Comparison of ENCODE assay signal across 21 cellular contexts in the genomic region with DNA sequence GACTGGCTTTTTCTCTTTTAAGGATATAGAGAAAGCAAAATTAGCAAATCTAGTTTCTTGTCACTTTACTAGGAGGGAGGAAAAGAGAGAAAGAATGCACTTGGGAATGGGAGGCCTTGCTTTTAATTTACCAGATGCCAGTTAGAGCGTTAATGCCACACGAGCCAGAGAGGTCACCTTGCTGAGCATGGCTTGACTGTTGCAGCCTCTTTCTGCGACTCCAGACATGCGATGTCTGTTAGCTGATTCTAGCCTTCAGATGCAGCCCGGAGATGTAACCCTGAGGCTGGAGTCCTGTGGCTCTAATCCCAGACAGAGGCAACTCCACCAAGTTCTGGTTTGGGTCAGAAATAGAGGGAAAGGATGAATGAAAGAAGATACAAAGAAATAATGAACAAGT.
DNase-seq lines count a peak whose midpoint lies in the region; ATAC-seq and TF ChIP-seq lines count a peak whose summit lies in the region.
"Had no signal": no experiment of that assay in that cellular context is flagged by ENCODE, and none has a peak within 500 bp of the region (broad histone marks: within the 10 kb centered on the region; RNA-seq: fewer than 3 reads in every experiment).

No MANE protein-coding gene starts in this region.

- DNase-seq in Right ventricle myocardium inferior (ENCODE audit: missing footprints) = no peak
- no peak for DNase-seq in right atrium auricular region (ENCODE audit: low spot score)
- DNase-seq in glutamatergic neuron = no peak
- no peak for DNase-seq in nephron progenitor cell
- no peak for DNase-seq in CD1c-positive myeloid dendritic cell (ENCODE audit: extremely low spot score)
- DNase-seq in COR-L47 (lab: John Stamatoyannopoulos, UW) = no peak
- no peak for DNase-seq in NCI-H1417 treated with DMSO at 0.1 percent for 48 hours (lab: John Stamatoyannopoulos, UW)
- DNase-seq: activated CD4-positive, alpha-beta T cell treated with anti-CD3 and anti-CD28 coated beads, Interleukin-2, amount 10 ng/mL, durations not matched to agents 7 days and 5 days; activated naive CD4-positive, alpha-beta T cell treated with Interleukin-2 at 50 U/mL for 16 hours; activated T-cell treated with anti-CD3 and anti-CD28 coated beads, Interleukin-2, amount 50 U/mL, for 48 hours; Kasumi-1; MV-4-11; NCI-H146; SHP77 treated with DMSO at 0.1 percent for 48 hours; stimulated activated CD4-positive, alpha-beta T cell treated with anti-CD3 and anti-CD28 coated beads, Interleukin-15, amount 100 ng/mL, for 24 hours; stomach; thyroid gland had no signal

- H3K9me3 Mint-ChIP-seq in glutamatergic neuron (ENCODE audit: unreplicated experiment) (peaks cover 9% of the 10 kb centered on the region), nephron progenitor cell (no peaks in the 10 kb centered on the region)
- H3K9me3 Mint-ChIP-seq: activated CD4-positive, alpha-beta T cell treated with anti-CD3 and anti-CD28 coated beads, Interleukin-2, amount 10 ng/mL, durations not matched to agents 7 days and 5 days had no signal

- TF ChIP-seq CTCF in right atrium auricular region (IDR thresholded peaks at IDR 0.05) (no peak), glutamatergic neuron (IDR thresholded peaks at IDR 0.05; ENCODE audit: partially characterized antibody, unreplicated experiment) (no peak), nephron progenitor cell (IDR thresholded peaks at IDR 0.05) (no peak)

- H3K27ac Mint-ChIP-seq in glutamatergic neuron (ENCODE audit: unreplicated experiment) (peak overlapping the region; percentile 78), nephron progenitor cell (peak overlapping the region; percentile 47)
- H3K27ac Mint-ChIP-seq: activated CD4-positive, alpha-beta T cell treated with anti-CD3 and anti-CD28 coated beads, Interleukin-2, amount 10 ng/mL, durations not matched to agents 7 days and 5 days; progenitor cell of endocrine pancreas had no signal

- H3K4me1 ChIP-seq in right atrium auricular region = peaks cover 0 to 26% of the 10 kb centered on the region in 2 donors
- H3K4me1 ChIP-seq: thyroid gland had no signal

- no peak overlapping the region for H3K27ac ChIP-seq in right atrium auricular region
- H3K27ac ChIP-seq: gastroesophageal sphincter, neutrophil, stomach, thyroid gland had no signal

- H3K36me3 ChIP-seq in right atrium auricular region = peaks cover 19% of the 10 kb centered on the region

- no peak overlapping the region for H3K4me3 ChIP-seq in right atrium auricular region
- H3K4me3 ChIP-seq: gastroesophageal sphincter, lung, stomach, thyroid gland had no signal

- H3K4me3 Mint-ChIP-seq in glutamatergic neuron (ENCODE audit: unreplicated experiment) (no peak overlapping the region), nephron progenitor cell (no peak overlapping the region)
- H3K4me3 Mint-ChIP-seq: activated CD4-positive, alpha-beta T cell treated with anti-CD3 and anti-CD28 coated beads, Interleukin-2, amount 10 ng/mL, durations not matched to agents 7 days and 5 days had no signal

- intact Hi-C loops in Right ventricle myocardium inferior (cut with DNase I) = no loop called here

- H3K27me3 Mint-ChIP-seq in glutamatergic neuron (ENCODE audit: unreplicated experiment) (peaks cover 3% of the 10 kb centered on the region), nephron progenitor cell (ENCODE audit: low read depth, poor library complexity) (no peaks in the 10 kb centered on the region)
- H3K27me3 Mint-ChIP-seq: activated CD4-positive, alpha-beta T cell treated with anti-CD3 and anti-CD28 coated beads, Interleukin-2, amount 10 ng/mL, durations not matched to agents 7 days and 5 days; progenitor cell of endocrine pancreas had no signal

- H3K27me3 ChIP-seq in right atrium auricular region = no peaks in the 10 kb centered on the region
- H3K27me3 ChIP-seq: gastroesophageal sphincter, neutrophil, stomach, thyroid gland had no signal

- ATAC-seq in Right ventricle myocardium inferior = peak; percentile 56
- ATAC-seq: gastroesophageal sphincter had no signal

- H3K9me3 ChIP-seq in right atrium auricular region = no peaks in the 10 kb centered on the region
- H3K9me3 ChIP-seq: gastroesophageal sphincter, neutrophil, stomach, thyroid gland had no signal

- H3K4me1 Mint-ChIP-seq in glutamatergic neuron (ENCODE audit: low read depth, unreplicated experiment) = peaks cover 38% of the 10 kb centered on the region
- peaks cover 17% of the 10 kb centered on the region for H3K4me1 Mint-ChIP-seq in nephron progenitor cell

- H3K36me3 Mint-ChIP-seq in glutamatergic neuron (ENCODE audit: unreplicated experiment) (no peaks in the 10 kb centered on the region), nephron progenitor cell (ENCODE audit: low read depth) (peaks cover 61% of the 10 kb centered on the region)
